8 cellular contexts compared by ENCODE assay signal in the genomic region with DNA sequence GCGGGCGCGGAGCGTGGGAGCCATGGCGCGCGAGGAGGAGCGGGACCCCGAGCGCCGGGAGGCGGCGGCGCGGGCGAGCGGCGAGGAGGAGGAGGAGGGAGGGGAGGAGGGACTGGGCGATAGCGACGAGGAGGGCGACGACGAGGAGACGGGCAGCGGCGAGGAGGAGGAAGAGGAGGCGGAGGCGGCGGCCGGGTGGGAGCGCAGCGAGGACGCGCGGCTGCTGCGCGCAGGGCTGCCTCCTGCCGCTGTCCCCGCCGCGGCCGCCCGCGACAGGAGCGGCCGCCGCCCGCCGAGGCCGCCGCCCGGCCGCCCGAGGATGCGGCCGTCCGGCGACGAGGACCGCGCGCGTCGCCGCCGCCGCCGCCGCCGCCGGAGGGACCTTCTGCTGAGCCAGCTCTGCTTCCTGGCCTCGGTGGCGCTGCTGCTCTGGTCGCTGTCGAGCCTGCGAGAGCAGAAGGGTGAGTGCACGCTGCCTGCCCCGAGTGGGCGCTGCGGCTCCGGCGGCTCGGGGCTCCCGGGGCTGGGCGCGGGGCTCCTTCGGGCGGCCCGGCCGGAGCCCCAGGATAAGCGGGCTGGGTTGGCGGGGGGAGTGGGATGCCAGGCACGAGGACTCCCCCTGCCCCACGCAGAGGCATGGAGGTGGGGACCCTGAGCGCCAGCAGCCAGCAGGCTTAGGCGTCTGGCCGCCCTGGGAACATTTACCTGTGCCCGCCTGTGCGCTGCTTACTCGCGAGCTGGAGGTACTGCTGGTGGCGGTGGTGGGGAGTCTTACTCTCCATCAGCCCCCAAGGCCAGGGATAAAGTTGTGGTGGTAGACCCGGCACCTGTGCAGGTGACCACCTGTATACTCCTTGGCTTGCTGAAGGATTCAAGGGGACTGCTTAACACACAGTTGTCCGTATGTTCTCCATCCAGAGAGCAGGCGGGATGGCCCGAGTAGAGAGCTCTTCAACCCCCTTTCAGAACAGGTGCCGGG. TPM values are rescaled to one million over a fixed set of nuclear protein-coding genes. Genes with fewer than 3 reads are reported as not detected.
DNase-seq lines count a peak whose midpoint lies in the region; ATAC-seq and TF ChIP-seq lines count a peak whose summit lies in the region.

A gene (plus strand): TSS at position 119 of the 979 bp plus-strand sequence.

- no peak within 1 kb of the TSS for H3K9ac ChIP-seq in SK-N-SH
- H3K9ac ChIP-seq in fibroblast of lung (ENCODE audit: insufficient read depth, low read length), result no peak within 1 kb of the TSS
- peak within 1 kb of the TSS; percentile 61 for H3K9ac ChIP-seq in mucosa of stomach (ENCODE audit: low read length)

- H2AFZ ChIP-seq in SK-N-SH (ENCODE audit: low read depth) (no peak within 1 kb of the TSS), fibroblast of lung (ENCODE audit: low read length) (no peak within 1 kb of the TSS)

- no peaks in the 10 kb centered on the region for H3K36me3 Mint-ChIP-seq in activated CD4-positive, alpha-beta memory T cell treated with anti-CD3 and anti-CD28 coated beads for 36 hours
- H3K36me3 Mint-ChIP-seq in activated CD4-positive, alpha-beta memory T cell treated with anti-CD3 and anti-CD28 coated beads, Interleukin-2, amount 10 ng/mL, durations not matched to agents 7 days and 5 days (ENCODE audit: low read depth), result no peaks in the 10 kb centered on the region

- no peaks in the 10 kb centered on the region for H3K9me2 ChIP-seq in SK-N-SH

- H3F3A ChIP-seq in SK-N-SH (replicated peaks; ENCODE audit: insufficient read depth), result no peaks in the 10 kb centered on the region

- DNase-seq in activated CD4-positive, alpha-beta memory T cell treated with anti-CD3 and anti-CD28 coated beads for 36 hours, result peak; percentile 26
- DNase-seq in activated CD4-positive, alpha-beta memory T cell treated with anti-CD3 and anti-CD28 coated beads, Interleukin-2, amount 10 ng/mL, durations not matched to agents 7 days and 5 days, result no peak
- DNase-seq in SK-N-SH (peak; percentile 53), fibroblast of lung (ENCODE audit: low read depth in 2 of 2) (peak; percentile 9 to 31), upper lobe of right lung (peak; percentile 92)
- DNase-seq in stimulated activated naive CD4-positive, alpha-beta T cell (lab: John Stamatoyannopoulos, UW), result no peak

- no peak within 1 kb of the TSS for H3K27ac Mint-ChIP-seq in activated CD4-positive, alpha-beta memory T cell treated with anti-CD3 and anti-CD28 coated beads for 36 hours
- no peak within 1 kb of the TSS for H3K27ac Mint-ChIP-seq in activated CD4-positive, alpha-beta memory T cell treated with anti-CD3 and anti-CD28 coated beads, Interleukin-2, amount 10 ng/mL, durations not matched to agents 7 days and 5 days

- peak; percentile 59 for ATAC-seq in HG03442 (IDR thresholded peaks at IDR 0.05; ENCODE audit: unreplicated experiment)
- ATAC-seq in upper lobe of right lung, result peak; percentile 89

- H3K9me3 ChIP-seq in SK-N-SH, result no peaks in the 10 kb centered on the region
- no peaks in the 10 kb centered on the region for H3K9me3 ChIP-seq in fibroblast of lung (ENCODE audit: control insufficient read depth, insufficient read depth, low read depth, low read length)
- no peaks in the 10 kb centered on the region for H3K9me3 ChIP-seq in mucosa of stomach (ENCODE audit: control insufficient read depth, low read length)
- no peaks in the 10 kb centered on the region for H3K9me3 ChIP-seq in upper lobe of right lung

- no peaks in the 10 kb centered on the region for H3K9me3 Mint-ChIP-seq in activated CD4-positive, alpha-beta memory T cell treated with anti-CD3 and anti-CD28 coated beads for 36 hours
- no peaks in the 10 kb centered on the region for H3K9me3 Mint-ChIP-seq in activated CD4-positive, alpha-beta memory T cell treated with anti-CD3 and anti-CD28 coated beads, Interleukin-2, amount 10 ng/mL, durations not matched to agents 7 days and 5 days

- H3K4me1 Mint-ChIP-seq in activated CD4-positive, alpha-beta memory T cell treated with anti-CD3 and anti-CD28 coated beads for 36 hours (ENCODE audit: low read depth), result no peaks in the 10 kb centered on the region
- H3K4me1 Mint-ChIP-seq in activated CD4-positive, alpha-beta memory T cell treated with anti-CD3 and anti-CD28 coated beads, Interleukin-2, amount 10 ng/mL, durations not matched to agents 7 days and 5 days, result no peaks in the 10 kb centered on the region

- H4K20me1 ChIP-seq in SK-N-SH (ENCODE audit: insufficient read depth) (no peaks in the 10 kb centered on the region), fibroblast of lung (ENCODE audit: control insufficient read depth, extremely low read depth, insufficient read depth, low read length) (no peaks in the 10 kb centered on the region)

- no peak for TF ChIP-seq EP300 in SK-N-SH (IDR thresholded peaks at IDR 0.05; ENCODE audit: borderline replicate concordance in 1 of 2, low read depth in 1 of 2, low read length in 1 of 2)

- peaks cover 35% of the 10 kb centered on the region for H3K27me3 Mint-ChIP-seq in activated CD4-positive, alpha-beta memory T cell treated with anti-CD3 and anti-CD28 coated beads for 36 hours
- peaks cover 29% of the 10 kb centered on the region for H3K27me3 Mint-ChIP-seq in activated CD4-positive, alpha-beta memory T cell treated with anti-CD3 and anti-CD28 coated beads, Interleukin-2, amount 10 ng/mL, durations not matched to agents 7 days and 5 days

- 12% methylated on average over 37 of the region's 108 CpGs for WGBS in SK-N-SH (ENCODE audit: low lambda C conversion rate)

- TF ChIP-seq CTCF in SK-N-SH (IDR thresholded peaks at IDR 0.05) (no peak), fibroblast of lung (conservative IDR thresholded peaks at IDR 0.05 in 1 of 2, IDR thresholded peaks at IDR 0.05 in 1 of 2; ENCODE audit: low read depth in 1 of 2, low read length in 2 of 2) (peak in 1 of 2 donors; percentile 28), upper lobe of right lung (IDR thresholded peaks at IDR 0.05) (peak; percentile 56)

- H3K4me3 Mint-ChIP-seq in activated CD4-positive, alpha-beta memory T cell treated with anti-CD3 and anti-CD28 coated beads for 36 hours, result no peak within 1 kb of the TSS
- no peak within 1 kb of the TSS for H3K4me3 Mint-ChIP-seq in activated CD4-positive, alpha-beta memory T cell treated with anti-CD3 and anti-CD28 coated beads, Interleukin-2, amount 10 ng/mL, durations not matched to agents 7 days and 5 days

- H3K27me3 ChIP-seq in SK-N-SH (ENCODE audit: insufficient read depth) (peaks cover 75% of the 10 kb centered on the region), fibroblast of lung (ENCODE audit: control insufficient read depth, insufficient read depth, low read length) (peaks cover 29% of the 10 kb centered on the region), mucosa of stomach (ENCODE audit: control insufficient read depth, insufficient read depth, low read length) (peaks cover 25% of the 10 kb centered on the region), upper lobe of right lung (peaks cover 4% of the 10 kb centered on the region)

- H3K4me2 ChIP-seq in SK-N-SH, result peak within 1 kb of the TSS; percentile 15; the same call in 1 of the 2 replicates
- H3K4me2 ChIP-seq in fibroblast of lung (ENCODE audit: extremely low read depth, insufficient read depth, low read length), result peak within 1 kb of the TSS; percentile 51

- TF ChIP-seq RAD21 in SK-N-SH (IDR thresholded peaks at IDR 0.05; ENCODE audit: low read length), result no peak

- H3K4me1 ChIP-seq in SK-N-SH (ENCODE audit: control insufficient read depth in 1 of 2, insufficient read depth in 2 of 2, low read depth in 1 of 2, low read length in 1 of 2) (no peaks in the 10 kb centered on the region; a peak in 1 of 4 replicates), fibroblast of lung (ENCODE audit: control insufficient read depth, extremely low read depth, insufficient read depth, low read length) (no peaks in the 10 kb centered on the region), mucosa of stomach (ENCODE audit: control insufficient read depth, insufficient read depth, low read length) (peaks cover 10% of the 10 kb centered on the region), upper lobe of right lung (peaks cover 17% of the 10 kb centered on the region)

- H3K27ac ChIP-seq in SK-N-SH (ENCODE audit: low read depth in 2 of 2, low read length in 1 of 2) (no peak within 1 kb of the TSS), fibroblast of lung (ENCODE audit: insufficient read depth, low read length) (no peak within 1 kb of the TSS), upper lobe of right lung (peak within 1 kb of the TSS; percentile 51)

- POLR2A ChIA-PET in activated CD4-positive, alpha-beta memory T cell treated with anti-CD3 and anti-CD28 coated beads for 36 hours (lab: Charles Lee), result interaction anchor here (0.6 kb wide), 1 partner anchor 15 kb away, joined by 3 read pairs; no protein-coding TSS in a partner anchor
- POLR2A ChIA-PET in activated CD4-positive, alpha-beta memory T cell treated with anti-CD3 and anti-CD28 coated beads, Interleukin-2, amount 10 ng/mL, durations not matched to agents 7 days and 5 days (lab: Charles Lee), result no interaction called here
- POLR2A ChIA-PET in SK-N-SH (lab: Yijun Ruan, JAX), result no interaction called here

- H3K36me3 ChIP-seq in SK-N-SH (replicated peaks in 1 of 2; ENCODE audit: control insufficient read depth in 1 of 2, insufficient read depth in 2 of 2, low read length in 1 of 2) (no peaks in the 10 kb centered on the region), fibroblast of lung (ENCODE audit: control insufficient read depth, insufficient read depth, low read length) (no peaks in the 10 kb centered on the region), mucosa of stomach (ENCODE audit: control insufficient read depth, insufficient read depth, low read length) (no peaks in the 10 kb centered on the region), upper lobe of right lung (no peaks in the 10 kb centered on the region)

- no peak within 1 kb of the TSS for H3K4me3 ChIP-seq in SK-N-SH (ENCODE audit: low read depth in 2 of 2, low read length in 1 of 2)
- peak within 1 kb of the TSS in 1 of 4 experiments; percentile 14 for H3K4me3 ChIP-seq in fibroblast of lung (replicated peaks in 1 of 4; ENCODE audit: control extremely low read depth in 1 of 4, insufficient read depth in 1 of 4, low read depth in 3 of 4, low read length in 4 of 4)
- H3K4me3 ChIP-seq in mucosa of stomach (ENCODE audit: low read length), result no peak within 1 kb of the TSS
- H3K4me3 ChIP-seq in upper lobe of right lung, result peak within 1 kb of the TSS; percentile 60

- no peaks in the 10 kb centered on the region for H3K79me2 ChIP-seq in SK-N-SH (ENCODE audit: insufficient read depth)
- no peaks in the 10 kb centered on the region for H3K79me2 ChIP-seq in fibroblast of lung (ENCODE audit: control insufficient read depth, insufficient read depth, low read length)

- CTCF ChIA-PET in activated CD4-positive, alpha-beta memory T cell treated with anti-CD3 and anti-CD28 coated beads for 36 hours (lab: Charles Lee), result no interaction called here
- CTCF ChIA-PET in activated CD4-positive, alpha-beta memory T cell treated with anti-CD3 and anti-CD28 coated beads, Interleukin-2, amount 10 ng/mL, durations not matched to agents 7 days and 5 days (lab: Charles Lee), result interaction anchor here (1.1 kb wide), 1 partner anchor 8 kb away, joined by 3 read pairs; no protein-coding TSS in a partner anchor
- CTCF ChIA-PET in SK-N-SH (lab: Yijun Ruan, JAX), result no interaction called here

- intact Hi-C loops in activated CD4-positive, alpha-beta memory T cell treated with anti-CD3 and anti-CD28 coated beads for 36 hours (cut with micrococcal nuclease), result no loop called here
- intact Hi-C loops in upper lobe of right lung (cut with DNase I), result no loop called here

RNA-seq across cellular contexts. Expression of the gene that starts here (rescaled TPM):
- not detected for total RNA-seq in activated CD4-positive, alpha-beta memory T cell treated with anti-CD3 and anti-CD28 coated beads for 36 hours
- not detected for total RNA-seq in activated CD4-positive, alpha-beta memory T cell treated with anti-CD3 and anti-CD28 coated beads, Interleukin-2, amount 10 ng/mL, durations not matched to agents 7 days and 5 days
- not detected in 2 replicates for polyA plus RNA-seq in SK-N-SH (2012; rRNA removed)
- not detected in 2 replicates for polyA plus RNA-seq in SK-N-SH (2012; cell fraction: cytosol; rRNA removed)
- polyA plus RNA-seq in SK-N-SH (2012; cell fraction: nucleus; rRNA removed), result not detected in 2 replicates
- total RNA-seq in fibroblast of lung, result 1.8 and 4.9 TPM in 2 replicates
- 0.03 and 0.14 TPM in 2 replicates for polyA plus RNA-seq in fibroblast of lung
- polyA plus RNA-seq in fibroblast of lung (2012), result 0.09 and 0.13 TPM in 2 replicates
- polyA minus RNA-seq in fibroblast of lung (ENCODE audit: low replicate concordance), result not detected in 2 replicates
- 13.1 TPM for total RNA-seq in upper lobe of right lung

Comparison
In these comparisons a context has a peak if more than half of its experiments do, and no peak if none do; other contexts are left out.
1. Peak in DNase-seq in activated CD4-positive, alpha-beta memory T cell treated with anti-CD3 and anti-CD28 coated beads for 36 hours; RNA of the gene not detected or under 1 TPM.
2. Peak in DNase-seq and H3K4me2 ChIP-seq in SK-N-SH; RNA of the gene not detected or under 1 TPM.
3. DNase-seq: peak in fibroblast of lung (2 of 2) and upper lobe of right lung (single experiment); none in activated CD4-positive, alpha-beta memory T cell treated with anti-CD3 and anti-CD28 coated beads, Interleukin-2, amount 10 ng/mL, durations not matched to agents 7 days and 5 days (single experiment) and stimulated activated naive CD4-positive, alpha-beta T cell (0 of 6).